Comparison of ENCODE assay signal across 14 cellular contexts in genomic region chr10:93415693-93416092, GRCh38.
DNase-seq lines count a peak whose midpoint lies in the region; ATAC-seq and TF ChIP-seq lines count a peak whose summit lies in the region.
"Had no signal": no experiment of that assay in that cellular context is flagged by ENCODE, and none has a peak within 500 bp of the region (broad histone marks: within the 10 kb centered on the region; RNA-seq: fewer than 3 reads in every experiment).

No MANE protein-coding gene starts in this region.

- intact Hi-C loops in natural killer cell (cut with micrococcal nuclease) = no loop called here

- H3K9me3 Mint-ChIP-seq in natural killer cell = no peaks in the 10 kb centered on the region
- no peaks in the 10 kb centered on the region for H3K9me3 Mint-ChIP-seq in natural killer cell treated with Interleukin-12 subunit alpha and Interleukin-12 subunit beta and Interleukin-15 and Interleukin-18, amount 100 ng/mL, for 72 hours
- H3K9me3 Mint-ChIP-seq in WTC11 = peaks cover 5% of the 10 kb centered on the region; the same call in 1 of the 2 replicates

- no peak for ATAC-seq in natural killer cell
- no peak for ATAC-seq in natural killer cell treated with Interleukin-12 subunit alpha and Interleukin-12 subunit beta and Interleukin-15 and Interleukin-18, amount 100 ng/mL, for 72 hours
- ATAC-seq in WTC11 = peak; percentile 30; the same call in 1 of the 2 replicates
- no peak for ATAC-seq in GM21381 (IDR thresholded peaks at IDR 0.05; ENCODE audit: unreplicated experiment)

- H3K4me3 ChIP-seq in fibroblast of villous mesenchyme (ENCODE audit: low read depth, low read length) = no peak overlapping the region
- H3K4me3 ChIP-seq: esophagus squamous epithelium had no signal

- no peaks in the 10 kb centered on the region for H3K36me3 Mint-ChIP-seq in natural killer cell
- H3K36me3 Mint-ChIP-seq in natural killer cell treated with Interleukin-12 subunit alpha and Interleukin-12 subunit beta and Interleukin-15 and Interleukin-18, amount 100 ng/mL, for 72 hours = no peaks in the 10 kb centered on the region
- no peaks in the 10 kb centered on the region for H3K36me3 Mint-ChIP-seq in WTC11
- H3K36me3 Mint-ChIP-seq: activated naive CD8-positive, alpha-beta T cell had no signal

- TF ChIP-seq CTCF in natural killer cell (IDR thresholded peaks at IDR 0.05) (no peak), WTC11 (IDR thresholded peaks at IDR 0.05) (0 out of 2 replicates have a peak, but pooled peaks have one; percentile 16), fibroblast of villous mesenchyme (IDR thresholded peaks at IDR 0.05; ENCODE audit: insufficient read depth, low read depth, low read length) (peak; percentile 20)

- CTCF ChIA-PET in WTC11 (lab: Charles Lee) = interaction anchor here (1.5 kb wide), 1 partner anchor 66 kb away, joined by 6 read pairs; the partner anchor contains the start of gene MYOF

- POLR2A ChIA-PET in WTC11 (lab: Charles Lee) = no interaction called here

- H3K27ac Mint-ChIP-seq in natural killer cell = peak overlapping the region; percentile 0 to 61
- peak overlapping the region in 1 of 2 donors; percentile 19 for H3K27ac Mint-ChIP-seq in natural killer cell treated with Interleukin-12 subunit alpha and Interleukin-12 subunit beta and Interleukin-15 and Interleukin-18, amount 100 ng/mL, for 72 hours
- H3K27ac Mint-ChIP-seq in WTC11 = peak overlapping the region; percentile 0; the same call in 1 of the 2 replicates
- H3K27ac Mint-ChIP-seq: activated naive CD8-positive, alpha-beta T cell had no signal

- no peak overlapping the region for H3K4me3 Mint-ChIP-seq in natural killer cell
- no peak overlapping the region for H3K4me3 Mint-ChIP-seq in natural killer cell treated with Interleukin-12 subunit alpha and Interleukin-12 subunit beta and Interleukin-15 and Interleukin-18, amount 100 ng/mL, for 72 hours
- no peak overlapping the region for H3K4me3 Mint-ChIP-seq in WTC11

- H3K4me1 Mint-ChIP-seq in natural killer cell (peaks cover 26 to 33% of the 10 kb centered on the region in 2 donors), WTC11 (peaks cover 24% of the 10 kb centered on the region)
- peaks cover 27 to 28% of the 10 kb centered on the region in 2 donors for H3K4me1 Mint-ChIP-seq in natural killer cell treated with Interleukin-12 subunit alpha and Interleukin-12 subunit beta and Interleukin-15 and Interleukin-18, amount 100 ng/mL, for 72 hours (ENCODE audit: low read depth in 2 of 2)

- DNase-seq in natural killer cell (no peak), WTC11 (ENCODE audit: low spot score) (no peak), fibroblast of villous mesenchyme (ENCODE audit: low read depth) (no peak), NCI-H2081 treated with DMSO at 0.1 percent for 48 hours (lab: John Stamatoyannopoulos, UW) (no peak), NCI-H2171 (lab: John Stamatoyannopoulos, UW) (no peak)
- no peak for DNase-seq in natural killer cell treated with Interleukin-12 subunit alpha and Interleukin-12 subunit beta and Interleukin-15 and Interleukin-18, amount 100 ng/mL, for 72 hours (ENCODE audit: low spot score)
- DNase-seq in activated effector memory CD4-positive, alpha-beta T cell treated with Interleukin-2 at 50 U/mL for 16 hours = no peak
- DNase-seq: BE2C; esophagus squamous epithelium; GF-D8; NK-92 treated with Interleukin-12 subunit alpha and Interleukin-12 subunit beta, amount 100 ng/mL, for 24 hours; SIG-M5 had no signal

- H3K27me3 Mint-ChIP-seq in natural killer cell (ENCODE audit: low read depth in 2 of 2) (peaks cover 0 to 4% of the 10 kb centered on the region in 2 donors), WTC11 (ENCODE audit: low read depth) (no peaks in the 10 kb centered on the region)
- peaks cover 0 to 6% of the 10 kb centered on the region in 2 donors for H3K27me3 Mint-ChIP-seq in natural killer cell treated with Interleukin-12 subunit alpha and Interleukin-12 subunit beta and Interleukin-15 and Interleukin-18, amount 100 ng/mL, for 72 hours
- H3K27me3 Mint-ChIP-seq: activated naive CD8-positive, alpha-beta T cell had no signal

TF ChIP-seq in WTC11, 78 proteins besides CTCF, POLR2A, EP300 and RAD21:
- TF ChIP-seq ZNF121 (CRISPR knock-in tag; IDR thresholded peaks at IDR 0.05) = no peak
- TF ChIP-seq ATF1 (CRISPR knock-in tag; IDR thresholded peaks at IDR 0.05) = no peak
- no peak for TF ChIP-seq ELF4 (CRISPR knock-in tag; IDR thresholded peaks at IDR 0.05; ENCODE audit: low read depth)
- TF ChIP-seq ZBTB21 (CRISPR knock-in tag; IDR thresholded peaks at IDR 0.05; ENCODE audit: borderline replicate concordance) = no peak
- TF ChIP-seq, protein P1, sequence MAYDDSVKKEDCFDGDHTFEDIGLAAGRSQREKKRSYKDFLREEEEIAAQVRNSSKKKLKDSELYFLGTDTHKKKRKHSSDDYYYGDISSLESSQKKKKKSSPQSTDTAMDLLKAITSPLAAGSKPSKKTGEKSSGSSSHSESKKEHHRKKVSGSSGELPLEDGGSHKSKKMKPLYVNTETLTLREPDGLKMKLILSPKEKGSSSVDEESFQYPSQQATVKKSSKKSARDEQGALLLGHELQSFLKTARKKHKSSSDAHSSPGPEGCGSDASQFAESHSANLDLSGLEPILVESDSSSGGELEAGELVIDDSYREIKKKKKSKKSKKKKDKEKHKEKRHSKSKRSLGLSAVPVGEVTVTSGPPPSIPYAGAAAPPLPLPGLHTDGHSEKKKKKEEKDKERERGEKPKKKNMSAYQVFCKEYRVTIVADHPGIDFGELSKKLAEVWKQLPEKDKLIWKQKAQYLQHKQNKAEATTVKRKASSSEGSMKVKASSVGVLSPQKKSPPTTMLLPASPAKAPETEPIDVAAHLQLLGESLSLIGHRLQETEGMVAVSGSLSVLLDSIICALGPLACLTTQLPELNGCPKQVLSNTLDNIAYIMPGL (CRISPR knock-in tag; IDR thresholded peaks at IDR 0.05) = no peak
- no peak for TF ChIP-seq RORB (CRISPR knock-in tag; IDR thresholded peaks at IDR 0.05)
- no peak for TF ChIP-seq NR1H2 (CRISPR knock-in tag; IDR thresholded peaks at IDR 0.05)
- TF ChIP-seq NFYB (CRISPR knock-in tag; conservative IDR thresholded peaks at IDR 0.05; ENCODE audit: low read depth) = no peak
- no peak for TF ChIP-seq ZNF263 (CRISPR knock-in tag; IDR thresholded peaks at IDR 0.05; ENCODE audit: low read depth)
